In the genomic region with DNA sequence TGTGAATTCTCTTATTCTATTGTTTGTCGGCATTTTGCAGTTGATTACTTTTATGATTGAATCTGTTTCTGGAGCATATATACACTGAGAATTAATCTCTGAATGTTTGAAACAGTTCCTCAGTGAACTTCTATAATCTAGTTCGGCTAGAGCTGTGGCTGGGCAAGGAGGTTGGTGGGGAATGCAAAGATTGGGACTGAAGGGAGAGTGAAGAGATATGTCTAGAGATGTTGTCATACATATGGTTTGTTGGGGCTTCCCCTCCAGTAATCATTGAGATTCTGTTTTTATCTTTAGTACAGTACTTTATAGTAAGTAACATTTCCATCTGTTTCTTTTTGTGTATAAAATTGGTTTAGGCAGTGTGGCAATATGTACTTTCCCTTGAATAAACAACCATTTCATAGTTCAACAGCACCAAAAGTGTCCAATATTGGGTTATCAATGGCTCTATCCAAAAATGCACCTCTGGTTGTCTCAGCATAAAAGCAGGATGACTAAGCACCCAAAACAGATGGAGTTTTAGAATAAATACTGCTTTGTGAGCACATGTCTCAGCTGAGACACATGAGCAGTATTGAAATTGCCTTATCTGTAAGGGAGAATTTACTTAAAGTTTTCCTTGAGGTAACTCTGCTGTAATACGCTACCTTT, we compare ENCODE assay signal across 9 cellular contexts. TPM values are rescaled to one million over a fixed set of nuclear protein-coding genes. Genes with fewer than 3 reads are reported as not detected.
DNase-seq lines count a peak whose midpoint lies in the region; ATAC-seq, FAIRE-seq and TF ChIP-seq lines count a peak whose summit lies in the region.
"Had no signal": no experiment of that assay in that cellular context is flagged by ENCODE, and none has a peak within 500 bp of the region (broad histone marks: within the 10 kb centered on the region; RNA-seq: fewer than 3 reads in every experiment).

No MANE protein-coding gene starts in this region.

- POLR2A ChIA-PET in GM12878 (lab: Charles Lee) = no interaction called here

- ATAC-seq in GM12878 (peak; percentile 47; the same call in 2 of the 3 replicates), HG03095 (IDR thresholded peaks at IDR 0.05; ENCODE audit: unreplicated experiment) (no peak)

- no peak overlapping the region for H3K9ac ChIP-seq in GM12878 (ENCODE audit: control insufficient read depth, insufficient read depth, low read length)
- no peak overlapping the region for H3K9ac ChIP-seq in liver (ENCODE audit: low read depth in 1 of 2, low read length in 2 of 2)

- peaks cover 3 to 24% of the 10 kb centered on the region in 2 experiments for H3K36me3 ChIP-seq in GM12878 (ENCODE audit: control insufficient read depth in 2 of 2, insufficient read depth in 2 of 2, low read length in 1 of 2)
- peaks cover 0 to 3% (median 2%) of the 10 kb centered on the region in 4 donors for H3K36me3 ChIP-seq in liver (ENCODE audit: control insufficient read depth in 4 of 4, insufficient read depth in 3 of 4, low read depth in 1 of 4, low read length in 3 of 4)
- H3K36me3 ChIP-seq in Peyer's patch = peaks cover 0 to 8% (median 0%) of the 10 kb centered on the region in 3 donors
- H3K36me3 ChIP-seq in tibial nerve = peaks cover 0 to 8% (median 0%) of the 10 kb centered on the region in 3 donors

- TF ChIP-seq CTCF in HFFc6 (IDR thresholded peaks at IDR 0.05) (no peak), GM12878 (IDR thresholded peaks at IDR 0.05 in 2 of 3, conservative IDR thresholded peaks at IDR 0.05 in 1 of 3; ENCODE audit: control insufficient read depth in 2 of 3, extremely low read depth in 1 of 3, insufficient read depth in 1 of 3, low read depth in 3 of 3, low read length in 3 of 3) (no peak), liver (IDR thresholded peaks at IDR 0.05; ENCODE audit: low read depth, low read length, missing input control) (no peak), Peyer's patch (IDR thresholded peaks at IDR 0.05) (no peak), tibial nerve (IDR thresholded peaks at IDR 0.05) (no peak)

- H3K79me2 ChIP-seq in GM12878 (ENCODE audit: control insufficient read depth, insufficient read depth, low read length) = peaks cover 64% of the 10 kb centered on the region

- TSS peak; percentile 2 for BruUV-seq in GM12878 (replicated peaks; lab: Mats Ljungman, UMichigan)

- peak overlapping the region; percentile 64 for H3K27ac Mint-ChIP-seq in HFFc6

- DNase-seq in Ammon's horn (ENCODE audit: low spot score) (peak; percentile 62), HFFc6 (peak; percentile 12), GM12878 (ENCODE audit: low read depth, low spot score) (no peak), Peyer's patch (no peak), tibial nerve (ENCODE audit: low spot score in 2 of 2) (no peak)
- no peak for DNase-seq in stimulated activated CD4-positive, alpha-beta T cell treated with anti-CD3 and anti-CD28 coated beads, Interleukin-4, amount 100 ng/mL, for 1 hour

- H3K36me3 Mint-ChIP-seq in HFFc6 (ENCODE audit: low read depth) = peaks cover 11% of the 10 kb centered on the region

- no peaks in the 10 kb centered on the region for H3K9me3 Mint-ChIP-seq in HFFc6

- no peak overlapping the region for H3K4me3 Mint-ChIP-seq in HFFc6

- H3K4me3 ChIP-seq in GM12878 (no peak overlapping the region), liver (ENCODE audit: low read depth in 1 of 3, low read length in 3 of 3) (no peak overlapping the region), Peyer's patch (no peak overlapping the region), tibial nerve (no peak overlapping the region)

- H3K27ac ChIP-seq in GM12878 (ENCODE audit: control insufficient read depth, insufficient read depth) (no peak overlapping the region), liver (ENCODE audit: low read depth in 1 of 2, low read length in 2 of 2) (no peak overlapping the region), Peyer's patch (no peak overlapping the region), tibial nerve (no peak overlapping the region)

- in situ Hi-C loops in GM12878 (cut with MboI) = loop anchor here (25.0 kb wide), 1 partner anchor 1432 kb away; no protein-coding TSS in a partner anchor

- H2AFZ ChIP-seq in GM12878 (ENCODE audit: control insufficient read depth, low read depth, low read length) = no peak overlapping the region

- no peak for TF ChIP-seq RAD21 in GM12878 (IDR thresholded peaks at IDR 0.05; ENCODE audit: insufficient read depth, low read depth, low read length)
- TF ChIP-seq RAD21 in liver (IDR thresholded peaks at IDR 0.05) = no peak

- FAIRE-seq in GM12878 (lab: Jason Lieb, UNC) = no peak
- FAIRE-seq: endothelial cell of umbilical vein had no signal

- no peak overlapping the region for H3K4me2 ChIP-seq in GM12878 (ENCODE audit: control insufficient read depth, insufficient read depth)

- TF ChIP-seq EP300 in GM12878 (IDR thresholded peaks at IDR 0.05; ENCODE audit: borderline replicate concordance in 1 of 2, control insufficient read depth in 1 of 2, low read depth in 2 of 2, low read length in 2 of 2) (no peak), tibial nerve (IDR thresholded peaks at IDR 0.05) (no peak)

- 84% methylated on average over 3 of the region's 3 CpGs for WGBS in GM12878 (ENCODE audit: insufficient coverage, insufficient replicate concordance, low lambda C conversion rate, missing lambda C conversion rate)
- WGBS in liver = 31% methylated on average over 3 of the region's 3 CpGs
- WGBS in tibial nerve, 2 donors = 29 to 37% methylated on average over 3 of the region's 3 CpGs

- peaks cover 60% of the 10 kb centered on the region for H3K4me1 Mint-ChIP-seq in HFFc6 (ENCODE audit: low read depth)

- H3K4me1 ChIP-seq in GM12878 (ENCODE audit: control insufficient read depth, insufficient read depth, low read length) = no peaks in the 10 kb centered on the region
- peaks cover 4 to 19% (median 11%) of the 10 kb centered on the region in 4 donors for H3K4me1 ChIP-seq in liver (ENCODE audit: control insufficient read depth in 4 of 4, insufficient read depth in 4 of 4, low read length in 3 of 4)
- peaks cover 0 to 51% (median 3%) of the 10 kb centered on the region in 4 donors for H3K4me1 ChIP-seq in Peyer's patch
- H3K4me1 ChIP-seq in tibial nerve = peaks cover 0 to 94% (median 43%) of the 10 kb centered on the region in 4 donors

- intact Hi-C loops in GM12878 (cut with micrococcal nuclease; ENCODE audit: unreplicated experiment) = no loop called here

- RAD21 ChIA-PET in GM12878 (lab: Charles Lee; ENCODE audit: unreplicated experiment) = no interaction called here

- H3K27me3 Mint-ChIP-seq in HFFc6 (ENCODE audit: insufficient read depth) = no peaks in the 10 kb centered on the region

- CTCF ChIA-PET in GM12878 (lab: Yijun Ruan, JAX) = no interaction called here

- TF ChIP-seq POLR2A in GM12878 (IDR thresholded peaks at IDR 0.05; ENCODE audit: low read depth, low read length) (no peak), Peyer's patch (IDR thresholded peaks at IDR 0.05) (no peak), tibial nerve (IDR thresholded peaks at IDR 0.05) (no peak)

- H3K27me3 ChIP-seq in GM12878 (replicated peaks in 1 of 2; ENCODE audit: control insufficient read depth in 2 of 2, insufficient read depth in 2 of 2, low read length in 1 of 2) = no peaks in the 10 kb centered on the region
- H3K27me3 ChIP-seq in liver (ENCODE audit: control insufficient read depth in 4 of 4, insufficient read depth in 4 of 4, low read length in 3 of 4) = no peaks in the 10 kb centered on the region
- no peaks in the 10 kb centered on the region for H3K27me3 ChIP-seq in Peyer's patch
- no peaks in the 10 kb centered on the region for H3K27me3 ChIP-seq in tibial nerve

- SMC1A ChIA-PET in GM12878 (lab: Charles Lee; ENCODE audit: uncharacterized antibody, unreplicated experiment) = no interaction called here

- no peaks in the 10 kb centered on the region; the same call in 1 of the 2 replicates for H4K20me1 ChIP-seq in GM12878 (ENCODE audit: control insufficient read depth, insufficient read depth)

- H3K9me3 ChIP-seq in GM12878 (replicated peaks; ENCODE audit: control insufficient read depth, insufficient read depth, low read length) = no peaks in the 10 kb centered on the region
- no peaks in the 10 kb centered on the region for H3K9me3 ChIP-seq in liver (ENCODE audit: control insufficient read depth in 4 of 4, low read length in 3 of 4)
- no peaks in the 10 kb centered on the region for H3K9me3 ChIP-seq in Peyer's patch
- no peaks in the 10 kb centered on the region for H3K9me3 ChIP-seq in tibial nerve

TF ChIP-seq in liver, 16 proteins besides CTCF, POLR2A, EP300 and RAD21 (continues in another document):
- TF ChIP-seq, protein P1, sequence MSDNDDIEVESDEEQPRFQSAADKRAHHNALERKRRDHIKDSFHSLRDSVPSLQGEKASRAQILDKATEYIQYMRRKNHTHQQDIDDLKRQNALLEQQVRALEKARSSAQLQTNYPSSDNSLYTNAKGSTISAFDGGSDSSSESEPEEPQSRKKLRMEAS (IDR thresholded peaks at IDR 0.05) = peak; percentile 60
- peak; percentile 99 for TF ChIP-seq FOXA2 (IDR thresholded peaks at IDR 0.05)

RNA-seq across cellular contexts. Expression of a gene that starts 36.7 kb away (rescaled TPM):
- total RNA-seq in HFFc6 (2021; fragmentation: NEBNext Ultra II Directional; extraction: Animal tissue kit (Norgen Biotek cat#: 25700)) = 10 to 100 TPM; 67.2 to 81.5 (median 74.3) TPM
- total RNA-seq in GM12878 (2013; cell fraction: nucleolus; rRNA removed) = 271 and 278 TPM in 2 replicates
- total RNA-seq in GM12878 (2014; rRNA removed) (74.5 and 87.0 TPM in 2 replicates), GM12878 (2014; rRNA removed; fragmentation: Illumina TruSeq; extraction: Trizol) (79.7 and 86.4 TPM in 2 replicates), GM12878 (2021) (80.1 and 87.9 TPM in 2 replicates), liver (10 to 100 TPM; 43.7 to 48.7 TPM), Peyer's patch (100 to 1,000 TPM in 2 of 4 donors, 10 to 100 TPM in 2; 72.7 to 145 (median 96.4) TPM), tibial nerve (100 to 1,000 TPM; 101 to 131 (median 118) TPM)
- 40.4 TPM for polyA plus RNA-seq in GM12878 (2011; ENCODE audit: low read depth)
- polyA plus RNA-seq in GM12878 (2011; rRNA removed) (123 and 131 TPM in 2 replicates), GM12878 (2014; fragmentation: Illumina TruSeq; extraction: Trizol) (117 and 132 TPM in 2 replicates), GM12878 (2014; fragmentation: Nextera tagmentation; extraction: Ambion mirVana) (10 to 100 TPM; 26.5 to 30.4 TPM), GM12878 (2014; rRNA removed) (61.2 and 64.2 TPM in 2 replicates), GM12878 (2016; fragmentation: Nextera tagmentation; extraction: Ambion mirVana) (10 to 100 TPM; 50.9 to 52.1 TPM), liver (10 to 100 TPM; 20.2 to 20.3 TPM)
- 62.1 and 67.2 TPM in 2 replicates for polyA plus RNA-seq in GM12878 (2011; cell fraction: cytosol; rRNA removed)
- 74.7 and 77.8 TPM in 2 replicates for polyA plus RNA-seq in GM12878 (2011; cell fraction: nucleus; rRNA removed)
- polyA plus RNA-seq in GM12878 (2012) = 48.7 and 67.5 TPM in 2 replicates
- polyA minus RNA-seq in GM12878 (2011; rRNA and poly(A)+ RNA removed) = 103 and 117 TPM in 2 replicates
- polyA minus RNA-seq in GM12878 (2011; cell fraction: cytosol; rRNA and poly(A)+ RNA removed) = 35.9 and 42.6 TPM in 2 replicates
- 58.9 and 116 TPM in 2 replicates for polyA minus RNA-seq in GM12878 (2011; cell fraction: nucleus; rRNA and poly(A)+ RNA removed)

Comparison
In these comparisons a context has a peak if more than half of its experiments do, and no peak if none do; other contexts are left out.
1. DNase-seq: peak in Ammon's horn (single experiment) and HFFc6 (single experiment); none in GM12878 (single experiment), stimulated activated CD4-positive, alpha-beta T cell treated with anti-CD3 and anti-CD28 coated beads, Interleukin-4, amount 100 ng/mL, for 1 hour (single experiment), Peyer's patch (0 of 3) and tibial nerve (0 of 2).